ENCODE assay signal across 26 cellular contexts in the genomic region with DNA sequence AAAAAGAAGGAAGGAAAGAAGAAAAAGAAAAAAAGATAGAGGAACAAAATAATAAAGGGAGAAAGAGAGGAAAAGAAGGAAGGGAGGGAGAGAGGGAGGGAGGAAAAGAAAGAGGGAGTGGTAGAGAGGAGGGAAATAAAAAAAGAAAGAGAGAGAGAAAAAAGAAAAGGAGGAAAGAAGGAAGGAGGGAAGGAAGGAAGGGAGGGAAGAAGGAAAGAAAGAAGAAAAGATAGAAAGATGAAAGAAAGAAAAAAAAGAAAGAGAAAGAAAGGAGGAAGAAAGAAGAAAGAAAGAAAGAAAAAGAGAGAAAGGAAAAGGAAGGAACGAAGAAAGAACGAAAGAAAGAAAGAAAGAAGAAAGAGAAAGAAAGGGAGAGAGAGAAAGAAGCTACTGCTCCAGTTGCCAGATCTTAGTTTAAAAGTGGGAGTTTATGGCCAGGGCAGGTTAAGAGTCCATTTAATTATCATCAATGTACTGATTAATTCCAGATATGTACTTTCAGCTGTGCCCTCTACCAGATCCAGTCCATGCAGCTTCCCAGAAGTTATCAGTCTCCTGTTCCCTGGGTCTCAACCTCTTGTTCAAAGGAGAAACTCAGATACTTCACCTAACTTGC.
"Had no signal": no experiment of that assay in that cellular context is flagged by ENCODE, and none has a peak within 500 bp of the region (broad histone marks: within the 10 kb centered on the region; RNA-seq: fewer than 3 reads in every experiment).

No MANE protein-coding gene starts in this region.

- H3K27me3 Mint-ChIP-seq: effector memory CD8-positive, alpha-beta T cell; naive thymus-derived CD4-positive, alpha-beta T cell; progenitor cell of endocrine pancreas; stimulated activated naive CD8-positive, alpha-beta T cell treated with anti-CD3 and anti-CD28 coated beads, Interleukin-15, amount 100 ng/mL, for 72 hours had no signal

- FAIRE-seq: endometrium, frontal cortex had no signal

- ATAC-seq: effector memory CD8-positive, alpha-beta T cell; left cardiac atrium; left lung; naive thymus-derived CD4-positive, alpha-beta T cell; right lobe of liver; stimulated activated naive CD8-positive, alpha-beta T cell treated with anti-CD3 and anti-CD28 coated beads, Interleukin-15, amount 100 ng/mL, for 72 hours had no signal

- DNase-seq: effector memory CD8-positive, alpha-beta T cell; erythroblast; esophagus squamous epithelium; head of caudate nucleus; left cardiac atrium; left lung; mesendoderm; midbrain; naive thymus-derived CD4-positive, alpha-beta T cell; right lobe of liver; stimulated activated CD4-positive, alpha-beta T cell treated with anti-CD3 and anti-CD28 coated beads, Interleukin-12 subunit alpha, Interleukin-12 subunit beta, amount 100 ng/mL, for 4 hours; stimulated activated CD4-positive, alpha-beta T cell treated with anti-CD3 and anti-CD28 coated beads, Interleukin-1b, Interleukin-23, amount 100 ng/mL, for 48 hours; stimulated activated CD4-positive, alpha-beta T cell treated with anti-CD3 and anti-CD28 coated beads, Interleukin-4, amount 100 ng/mL, for 1 hour; stimulated activated CD8-positive, alpha-beta memory T cell treated with anti-CD3 and anti-CD28 coated beads, Interleukin-4, amount 100 ng/mL, for 48 hours; stimulated activated naive CD4-positive, alpha-beta T cell; stimulated activated naive CD8-positive, alpha-beta T cell treated with anti-CD3 and anti-CD28 coated beads, Interleukin-15, amount 100 ng/mL, for 72 hours; transverse colon had no signal

- H3K4me3 ChIP-seq: coronary artery, esophagus squamous epithelium, left lung, neural progenitor cell, right lobe of liver, smooth muscle cell, suprapubic skin, transverse colon had no signal

- H3K4me2 ChIP-seq: neural progenitor cell, smooth muscle cell had no signal

- H3K27ac ChIP-seq: coronary artery, esophagus squamous epithelium, left lung, neural progenitor cell, parathyroid adenoma, right lobe of liver, suprapubic skin, transverse colon had no signal

- H3K4me3 Mint-ChIP-seq: effector memory CD8-positive, alpha-beta T cell; naive thymus-derived CD4-positive, alpha-beta T cell; nephron; neural progenitor cell; stimulated activated naive CD8-positive, alpha-beta T cell treated with anti-CD3 and anti-CD28 coated beads, Interleukin-15, amount 100 ng/mL, for 72 hours had no signal

- H3K27me3 ChIP-seq: esophagus squamous epithelium, left lung, neural progenitor cell, right lobe of liver, suprapubic skin, transverse colon had no signal

- H3K4me1 ChIP-seq: esophagus squamous epithelium, left lung, neural progenitor cell, parathyroid adenoma, right lobe of liver, suprapubic skin had no signal

- H3K9ac ChIP-seq: neural progenitor cell, parathyroid adenoma had no signal

- H2AFZ ChIP-seq: neural progenitor cell, parathyroid adenoma had no signal

- H3K36me3 ChIP-seq: esophagus squamous epithelium, left lung, neural progenitor cell, right lobe of liver, suprapubic skin, transverse colon had no signal

- H3K9me3 ChIP-seq: esophagus squamous epithelium, left lung, right lobe of liver, suprapubic skin, transverse colon had no signal

- H3K27ac Mint-ChIP-seq: effector memory CD8-positive, alpha-beta T cell; naive thymus-derived CD4-positive, alpha-beta T cell; nephron; neural progenitor cell; progenitor cell of endocrine pancreas; stimulated activated naive CD8-positive, alpha-beta T cell treated with anti-CD3 and anti-CD28 coated beads, Interleukin-15, amount 100 ng/mL, for 72 hours had no signal

- H3K79me2 ChIP-seq: parathyroid adenoma had no signal

- H3K4me1 Mint-ChIP-seq: naive thymus-derived CD4-positive, alpha-beta T cell; nephron; stimulated activated naive CD8-positive, alpha-beta T cell treated with anti-CD3 and anti-CD28 coated beads, Interleukin-15, amount 100 ng/mL, for 72 hours had no signal

- H3K9me3 Mint-ChIP-seq: nephron, neural progenitor cell had no signal

- H3K36me3 Mint-ChIP-seq: neural progenitor cell had no signal
